31 cellular contexts compared by ENCODE assay signal in the genomic region with DNA sequence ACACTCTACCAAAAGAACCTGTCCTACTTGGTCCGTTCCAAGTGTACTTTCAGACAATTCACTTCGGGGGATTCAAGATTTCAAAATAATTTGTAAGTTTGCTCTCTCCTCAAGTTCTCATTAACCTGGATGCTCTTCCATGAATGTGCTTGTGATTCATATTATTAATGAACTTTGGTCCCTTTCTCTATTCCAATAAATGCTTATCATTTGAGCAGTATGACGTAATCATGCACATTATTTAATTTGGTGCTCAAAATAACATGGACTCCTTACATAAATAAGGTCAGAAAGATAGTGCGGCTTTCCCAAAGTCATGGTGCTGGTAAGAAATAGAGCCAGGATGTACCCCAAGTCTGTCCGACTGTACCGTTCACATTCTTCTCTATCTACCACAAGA.
"Had no signal": no experiment of that assay in that cellular context is flagged by ENCODE, and none has a peak within 500 bp of the region (broad histone marks: within the 10 kb centered on the region; RNA-seq: fewer than 3 reads in every experiment).

No MANE protein-coding gene starts in this region.

- H3K4me3 ChIP-seq: ascending aorta, cardiac muscle cell, colonic mucosa, PC-9 had no signal

- H3K4me3 Mint-ChIP-seq: activated CD4-positive, alpha-beta memory T cell treated with anti-CD3 and anti-CD28 coated beads, Interleukin-2, amount 10 ng/mL, durations not matched to agents 7 days and 5 days; activated CD8-positive, alpha-beta memory T cell treated with anti-CD3 and anti-CD28 coated beads, Interleukin-2, amount 10 ng/mL, durations not matched to agents 7 days and 5 days; central memory CD8-positive, alpha-beta T cell had no signal

- H3K27ac ChIP-seq: ascending aorta, cardiac muscle cell, colonic mucosa, PC-9, RWPE1, WERI-Rb-1 had no signal

- H2AFZ ChIP-seq: PC-9 had no signal

- DNase-seq: activated CD4-positive, alpha-beta memory T cell treated with anti-CD3 and anti-CD28 coated beads, Interleukin-2, amount 10 ng/mL, durations not matched to agents 7 days and 5 days; activated CD4-positive, alpha-beta T cell treated with anti-CD3 and anti-CD28 coated beads for 1 hour; activated CD4-positive, alpha-beta T cell treated with anti-CD3 and anti-CD28 coated beads for 48 hours; activated CD4-positive, CD25-positive, alpha-beta regulatory T cell; activated CD8-positive, alpha-beta memory T cell treated with anti-CD3 and anti-CD28 coated beads for 24 hours; activated CD8-positive, alpha-beta memory T cell treated with anti-CD3 and anti-CD28 coated beads, Interleukin-2, amount 10 ng/mL, durations not matched to agents 7 days and 5 days; activated CD8-positive, alpha-beta memory T cell treated with anti-CD3 and anti-CD28 coated beads, Interleukin-2, amount 50 U/mL, for 48 hours; activated effector memory CD4-positive, alpha-beta T cell treated with Interleukin-2 at 50 U/mL for 16 hours; activated T-cell treated with anti-CD3 and anti-CD28 coated beads, Interleukin-2, amount 50 U/mL, for 48 hours; amygdala; colonic mucosa; Karpas-422; NCI-H1048; NCI-H1105 treated with DMSO at 0.1 percent for 48 hours; NCI-H1436 treated with DMSO at 0.1 percent for 48 hours; NCI-H1694 treated with DMSO at 0.1 percent for 48 hours; NCI-H2029; NCI-H345; NCI-H524 treated with DMSO at 0.1 percent for 48 hours; NCI-H748 treated with DMSO at 0.1 percent for 48 hours; NK-92 treated with Interleukin-12 subunit alpha and Interleukin-12 subunit beta, amount 100 ng/mL, for 24 hours; SW 1271; T-helper 2 cell; T-helper 9 cell; WERI-Rb-1 had no signal

- H3K9me3 ChIP-seq: ascending aorta, colonic mucosa had no signal

- ATAC-seq: activated CD8-positive, alpha-beta memory T cell treated with anti-CD3 and anti-CD28 coated beads, Interleukin-2, amount 10 ng/mL, durations not matched to agents 7 days and 5 days had no signal

- H3K4me1 Mint-ChIP-seq: central memory CD8-positive, alpha-beta T cell had no signal

- H3K36me3 Mint-ChIP-seq: activated CD8-positive, alpha-beta memory T cell treated with anti-CD3 and anti-CD28 coated beads, Interleukin-2, amount 10 ng/mL, durations not matched to agents 7 days and 5 days; activated naive CD8-positive, alpha-beta T cell had no signal

- H3K27me3 ChIP-seq: ascending aorta, cardiac muscle cell, colonic mucosa had no signal

- H3K4me2 ChIP-seq: PC-9 had no signal

- H3K9me3 Mint-ChIP-seq: activated CD4-positive, alpha-beta memory T cell treated with anti-CD3 and anti-CD28 coated beads, Interleukin-2, amount 10 ng/mL, durations not matched to agents 7 days and 5 days; central memory CD8-positive, alpha-beta T cell had no signal

- H3K36me3 ChIP-seq: ascending aorta, cardiac muscle cell, colonic mucosa, WERI-Rb-1 had no signal

- H3K27ac Mint-ChIP-seq: activated CD4-positive, alpha-beta memory T cell treated with anti-CD3 and anti-CD28 coated beads, Interleukin-2, amount 10 ng/mL, durations not matched to agents 7 days and 5 days; activated CD8-positive, alpha-beta memory T cell treated with anti-CD3 and anti-CD28 coated beads, Interleukin-2, amount 10 ng/mL, durations not matched to agents 7 days and 5 days; activated naive CD8-positive, alpha-beta T cell had no signal

- H3K4me1 ChIP-seq: ascending aorta, colonic mucosa had no signal
